In the genomic region with DNA sequence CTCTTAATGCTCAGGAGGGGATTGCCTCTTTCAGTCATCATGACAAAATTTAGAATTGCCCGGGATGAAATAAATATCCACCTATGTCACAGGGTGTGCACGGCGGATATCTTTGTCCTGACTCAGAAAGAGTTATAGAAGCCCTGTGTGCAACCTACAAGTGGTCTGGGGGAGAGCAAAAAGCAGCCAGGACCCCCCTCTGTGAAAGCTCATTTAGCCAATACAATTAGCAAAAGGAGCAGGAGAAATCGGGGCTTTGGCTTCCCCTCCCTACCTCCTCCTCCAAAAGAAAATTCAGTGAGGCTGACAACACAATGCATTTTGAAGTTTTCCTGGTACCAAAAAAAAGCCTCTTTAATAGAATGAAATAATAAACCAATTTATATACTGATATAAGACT, we compare ENCODE assay signal across 1 cellular context.
TF ChIP-seq lines count a peak whose summit lies in the region.

No MANE protein-coding gene starts in this region.

TF ChIP-seq in HepG2, 621 proteins besides CTCF, POLR2A, EP300 and RAD21 (continued from another document):
- TF ChIP-seq ZNF276 (CRISPR knock-in tag; IDR thresholded peaks at IDR 0.05; ENCODE audit: low read depth) (no peak), ZNF264 (CRISPR knock-in tag; IDR thresholded peaks at IDR 0.05) (no peak), SMAD1 (CRISPR knock-in tag; IDR thresholded peaks at IDR 0.05; ENCODE audit: borderline replicate concordance, low read depth) (no peak), ZNF343 (CRISPR knock-in tag; IDR thresholded peaks at IDR 0.05) (no peak), MXD4 (CRISPR knock-in tag; IDR thresholded peaks at IDR 0.05) (no peak), POGZ (CRISPR knock-in tag; IDR thresholded peaks at IDR 0.05) (0 out of 2 replicates have a peak, but pooled peaks have one; percentile 13), TBX3 (IDR thresholded peaks at IDR 0.05; ENCODE audit: borderline replicate concordance) (no peak), TOPORS (CRISPR knock-in tag; IDR thresholded peaks at IDR 0.05) (0 out of 2 replicates have a peak, but pooled peaks have one; percentile 5), ZSCAN20 (CRISPR knock-in tag; IDR thresholded peaks at IDR 0.05; ENCODE audit: borderline replicate concordance) (no peak)
- TF ChIP-seq, protein P1, sequence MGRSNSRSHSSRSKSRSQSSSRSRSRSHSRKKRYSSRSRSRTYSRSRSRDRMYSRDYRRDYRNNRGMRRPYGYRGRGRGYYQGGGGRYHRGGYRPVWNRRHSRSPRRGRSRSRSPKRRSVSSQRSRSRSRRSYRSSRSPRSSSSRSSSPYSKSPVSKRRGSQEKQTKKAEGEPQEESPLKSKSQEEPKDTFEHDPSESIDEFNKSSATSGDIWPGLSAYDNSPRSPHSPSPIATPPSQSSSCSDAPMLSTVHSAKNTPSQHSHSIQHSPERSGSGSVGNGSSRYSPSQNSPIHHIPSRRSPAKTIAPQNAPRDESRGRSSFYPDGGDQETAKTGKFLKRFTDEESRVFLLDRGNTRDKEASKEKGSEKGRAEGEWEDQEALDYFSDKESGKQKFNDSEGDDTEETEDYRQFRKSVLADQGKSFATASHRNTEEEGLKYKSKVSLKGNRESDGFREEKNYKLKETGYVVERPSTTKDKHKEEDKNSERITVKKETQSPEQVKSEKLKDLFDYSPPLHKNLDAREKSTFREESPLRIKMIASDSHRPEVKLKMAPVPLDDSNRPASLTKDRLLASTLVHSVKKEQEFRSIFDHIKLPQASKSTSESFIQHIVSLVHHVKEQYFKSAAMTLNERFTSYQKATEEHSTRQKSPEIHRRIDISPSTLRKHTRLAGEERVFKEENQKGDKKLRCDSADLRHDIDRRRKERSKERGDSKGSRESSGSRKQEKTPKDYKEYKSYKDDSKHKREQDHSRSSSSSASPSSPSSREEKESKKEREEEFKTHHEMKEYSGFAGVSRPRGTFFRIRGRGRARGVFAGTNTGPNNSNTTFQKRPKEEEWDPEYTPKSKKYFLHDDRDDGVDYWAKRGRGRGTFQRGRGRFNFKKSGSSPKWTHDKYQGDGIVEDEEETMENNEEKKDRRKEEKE (IDR thresholded peaks at IDR 0.05): no peak
- TF ChIP-seq, protein P2, sequence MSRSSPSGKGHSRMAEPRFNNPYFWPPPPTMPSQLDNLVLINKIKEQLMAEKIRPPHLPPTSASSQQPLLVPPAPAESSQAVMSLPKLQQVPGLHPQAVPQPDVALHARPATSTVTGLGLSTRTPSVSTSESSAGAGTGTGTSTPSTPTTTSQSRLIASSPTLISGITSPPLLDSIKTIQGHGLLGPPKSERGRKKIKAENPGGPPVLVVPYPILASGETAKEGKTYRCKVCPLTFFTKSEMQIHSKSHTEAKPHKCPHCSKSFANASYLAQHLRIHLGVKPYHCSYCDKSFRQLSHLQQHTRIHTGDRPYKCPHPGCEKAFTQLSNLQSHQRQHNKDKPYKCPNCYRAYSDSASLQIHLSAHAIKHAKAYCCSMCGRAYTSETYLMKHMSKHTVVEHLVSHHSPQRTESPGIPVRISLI (CRISPR knock-in tag; IDR thresholded peaks at IDR 0.05; ENCODE audit: borderline replicate concordance): no peak
TF ChIP-seq in HepG2: peak in this region for 3.
